9 cellular contexts compared by ENCODE assay signal in genomic region chrX:112851806-112852205, GRCh38. TPM values are rescaled to one million over a fixed set of nuclear protein-coding genes. Genes with fewer than 3 reads are reported as not detected.
A peak's percentile ranks its signal among the peaks of the same experiment; 100 is the strongest.
DNase-seq lines count a peak whose midpoint lies in the region; ATAC-seq and TF ChIP-seq lines count a peak whose summit lies in the region.
"Had no signal": no experiment of that assay in that cellular context is flagged by ENCODE, and none has a peak within 500 bp of the region (broad histone marks: within the 10 kb centered on the region; RNA-seq: fewer than 3 reads in every experiment).

No MANE protein-coding gene starts in this region.

- intact Hi-C loops in IMR-90 (cut with micrococcal nuclease): no loop called here
- intact Hi-C loops in lower lobe of right lung (cut with DNase I): no loop called here

- ATAC-seq in GM18505 (IDR thresholded peaks at IDR 0.05; ENCODE audit: unreplicated experiment) (peak; percentile 49), GM21737 (IDR thresholded peaks at IDR 0.05; ENCODE audit: unreplicated experiment) (peak; percentile 58), IMR-90 (ENCODE audit: low read depth) (0 out of 2 replicates have a peak, but pooled peaks have one; percentile 37), lower lobe of right lung (peak; percentile 76 to 87), T-cell (replicated peaks in 1 of 4) (no peak)

- H3K4me3 ChIP-seq in IMR-90 (ENCODE audit: insufficient read depth, low read depth, low read length) (no peak overlapping the region), lower lobe of right lung (no peak overlapping the region), MG63 (no peak overlapping the region)

- H4K20me1 ChIP-seq in IMR-90 (ENCODE audit: insufficient read depth, low read length): no peaks in the 10 kb centered on the region

- no peak overlapping the region for H2BK15ac ChIP-seq in IMR-90 (ENCODE audit: low read depth, low read length)

- H3K4me1 ChIP-seq in IMR-90 (ENCODE audit: control insufficient read depth, insufficient read depth, low read length) (no peaks in the 10 kb centered on the region), lower lobe of right lung (peaks cover 8% of the 10 kb centered on the region)

- peaks cover 9% of the 10 kb centered on the region for H3K27me3 ChIP-seq in IMR-90 (ENCODE audit: control insufficient read depth, insufficient read depth, low read length)
- no peaks in the 10 kb centered on the region for H3K27me3 ChIP-seq in lower lobe of right lung (ENCODE audit: low read depth)
- no peaks in the 10 kb centered on the region for H3K27me3 ChIP-seq in MG63

- POLR2A ChIA-PET in IMR-90 (lab: Charles Lee; ENCODE audit: unreplicated experiment) (no interaction called here), T-cell (lab: Charles Lee) (interaction anchor here in 1 of 2 donors (0.6 kb wide), 1 partner anchor 19 kb away, joined by 3 read pairs; no protein-coding TSS in a partner anchor)

- H4K5ac ChIP-seq in IMR-90 (ENCODE audit: low read depth, low read length): no peak overlapping the region

- dilution Hi-C loops in IMR-90 (cut with HindIII; ENCODE audit: low sequenced_read_pairs, unreplicated experiment): no loop called here

- H3K27ac ChIP-seq in IMR-90 (ENCODE audit: insufficient read depth, low read length): no peak overlapping the region
- no peak overlapping the region for H3K27ac ChIP-seq in lower lobe of right lung

- H4K91ac ChIP-seq in IMR-90 (ENCODE audit: insufficient read depth, low read depth, low read length): no peak overlapping the region

- H3K56ac ChIP-seq in IMR-90 (ENCODE audit: extremely low read depth, insufficient read depth, low read length): no peak overlapping the region

- H2BK5ac ChIP-seq in IMR-90 (ENCODE audit: low read depth, low read length, poor library complexity, severe bottlenecking): no peak overlapping the region

- H2AK5ac ChIP-seq in IMR-90 (ENCODE audit: low read depth, low read length): no peak overlapping the region

- TF ChIP-seq POLR2A in GM18505 (IDR thresholded peaks at IDR 0.05; ENCODE audit: borderline replicate concordance, extremely low read depth, insufficient read depth, insufficient read length) (no peak), IMR-90 (IDR thresholded peaks at IDR 0.05; ENCODE audit: low read depth, low read length) (no peak)

- H2BK120ac ChIP-seq in IMR-90 (ENCODE audit: low read depth, low read length): no peak overlapping the region

- DNase-seq in IMR-90: peak; percentile 73
- no peak for DNase-seq in lower lobe of right lung
- DNase-seq in activated naive CD4-positive, alpha-beta T cell treated with anti-CD3 and anti-CD28 coated beads, Interleukin-2, amount 10 ng/mL, durations not matched to agents 7 days and 5 days: no peak
- no peak for DNase-seq in MG63
- DNase-seq in putamen (ENCODE audit: low spot score): no peak
- no peak for DNase-seq in T-cell

- no peak overlapping the region for H3K4ac ChIP-seq in IMR-90 (ENCODE audit: low read depth, low read length)

- H2AFZ ChIP-seq in IMR-90 (replicated peaks; ENCODE audit: low read length, poor library complexity): no peak overlapping the region

- peaks cover 20% of the 10 kb centered on the region for H3K4me1 Mint-ChIP-seq in activated naive CD4-positive, alpha-beta T cell treated with anti-CD3 and anti-CD28 coated beads, Interleukin-2, amount 10 ng/mL, durations not matched to agents 7 days and 5 days
- peaks cover 0 to 13% (median 8%) of the 10 kb centered on the region in 3 donors for H3K4me1 Mint-ChIP-seq in T-cell

- no peak for TF ChIP-seq CTCF in IMR-90 (conservative IDR thresholded peaks at IDR 0.05; ENCODE audit: low read depth, low read length)
- TF ChIP-seq CTCF in lower lobe of right lung (IDR thresholded peaks at IDR 0.05): no peak

- H3K36me3 Mint-ChIP-seq in activated naive CD4-positive, alpha-beta T cell treated with anti-CD3 and anti-CD28 coated beads, Interleukin-2, amount 10 ng/mL, durations not matched to agents 7 days and 5 days: no peaks in the 10 kb centered on the region
- H3K36me3 Mint-ChIP-seq in T-cell: no peaks in the 10 kb centered on the region
- H3K36me3 Mint-ChIP-seq: stimulated activated effector memory CD8-positive, alpha-beta T cell treated with anti-CD3 and anti-CD28 coated beads, Interleukin-12 subunit alpha, Interleukin-12 subunit beta, amount 100 ng/mL, for 72 hours had no signal

- WGBS in IMR-90 (ENCODE audit: extremely low coverage in 2 of 2, insufficient read length in 1 of 2), 2 experiments: no CpG with 5 or more reads among the region's 4 CpGs

- H3K4me3 Mint-ChIP-seq in activated naive CD4-positive, alpha-beta T cell treated with anti-CD3 and anti-CD28 coated beads, Interleukin-2, amount 10 ng/mL, durations not matched to agents 7 days and 5 days: no peak overlapping the region
- H3K4me3 Mint-ChIP-seq in T-cell: no peak overlapping the region
- H3K4me3 Mint-ChIP-seq: stimulated activated effector memory CD8-positive, alpha-beta T cell treated with anti-CD3 and anti-CD28 coated beads, Interleukin-12 subunit alpha, Interleukin-12 subunit beta, amount 100 ng/mL, for 72 hours had no signal

- no peak overlapping the region for H3K14ac ChIP-seq in IMR-90 (replicated peaks; ENCODE audit: low read depth, low read length)

- no peak overlapping the region for H2AK9ac ChIP-seq in IMR-90 (replicated peaks; ENCODE audit: low read depth, low read length, poor library complexity)

- in situ Hi-C loops in IMR-90 (cut with MboI; ENCODE audit: low sequenced_read_pairs): no loop called here

- H3K27ac Mint-ChIP-seq in activated naive CD4-positive, alpha-beta T cell treated with anti-CD3 and anti-CD28 coated beads, Interleukin-2, amount 10 ng/mL, durations not matched to agents 7 days and 5 days: no peak overlapping the region
- no peak overlapping the region for H3K27ac Mint-ChIP-seq in T-cell
- H3K27ac Mint-ChIP-seq: stimulated activated effector memory CD8-positive, alpha-beta T cell treated with anti-CD3 and anti-CD28 coated beads, Interleukin-12 subunit alpha, Interleukin-12 subunit beta, amount 100 ng/mL, for 72 hours had no signal

- H3K23ac ChIP-seq in IMR-90 (ENCODE audit: low read depth, low read length): no peak overlapping the region

- no peaks in the 10 kb centered on the region for H3K9me1 ChIP-seq in IMR-90 (ENCODE audit: insufficient read depth, low read length)

- no peaks in the 10 kb centered on the region for H3K9me3 ChIP-seq in IMR-90 (ENCODE audit: control insufficient read depth, insufficient read depth, low read length)
- H3K9me3 ChIP-seq in lower lobe of right lung: no peaks in the 10 kb centered on the region
- H3K9me3 ChIP-seq in MG63: no peaks in the 10 kb centered on the region

- H2BK20ac ChIP-seq in IMR-90 (ENCODE audit: low read depth, low read length): no peak overlapping the region

- no peaks in the 10 kb centered on the region for H3K79me1 ChIP-seq in IMR-90 (ENCODE audit: low read depth in 1 of 2, low read length in 2 of 2)

- no peaks in the 10 kb centered on the region for H3K27me3 Mint-ChIP-seq in activated naive CD4-positive, alpha-beta T cell treated with anti-CD3 and anti-CD28 coated beads, Interleukin-2, amount 10 ng/mL, durations not matched to agents 7 days and 5 days
- H3K27me3 Mint-ChIP-seq in T-cell: peaks cover 0 to 50% of the 10 kb centered on the region in 2 donors

- TF ChIP-seq RAD21 in IMR-90 (IDR thresholded peaks at IDR 0.05; ENCODE audit: low read length): no peak

- CTCF ChIA-PET in IMR-90 (lab: Yijun Ruan, JAX): interaction anchor here (1.0 kb wide), 1 partner anchor 8 kb away, joined by 3 read pairs; no protein-coding TSS in a partner anchor
- CTCF ChIA-PET in activated naive CD4-positive, alpha-beta T cell treated with anti-CD3 and anti-CD28 coated beads, Interleukin-2, amount 10 ng/mL, durations not matched to agents 7 days and 5 days (lab: Charles Lee): no interaction called here
- CTCF ChIA-PET in T-cell (lab: Charles Lee): interaction anchor here in 1 of 2 donors (1.5 kb wide), 1 partner anchor 11 kb away, joined by 4 read pairs; the partner anchor contains the start of gene AMOT

- H3K18ac ChIP-seq in IMR-90 (ENCODE audit: low read depth, low read length): no peak overlapping the region

- no TSS peak for BruUV-seq in IMR-90 (replicated peaks; lab: Mats Ljungman, UMichigan)

- H3K36me3 ChIP-seq in IMR-90 (ENCODE audit: control insufficient read depth, insufficient read depth, low read length) (no peaks in the 10 kb centered on the region), lower lobe of right lung (no peaks in the 10 kb centered on the region), MG63 (no peaks in the 10 kb centered on the region)

- no peak overlapping the region for H3K9ac ChIP-seq in IMR-90 (ENCODE audit: low read depth, low read length)

- no peak overlapping the region for H4K8ac ChIP-seq in IMR-90 (ENCODE audit: low read depth in 2 of 2, low read length in 2 of 2)

- no peak overlapping the region for H3K4me2 ChIP-seq in IMR-90 (ENCODE audit: low read depth, low read length)

- H3K9me3 Mint-ChIP-seq in activated naive CD4-positive, alpha-beta T cell treated with anti-CD3 and anti-CD28 coated beads, Interleukin-2, amount 10 ng/mL, durations not matched to agents 7 days and 5 days: no peaks in the 10 kb centered on the region
- no peaks in the 10 kb centered on the region for H3K9me3 Mint-ChIP-seq in T-cell
- H3K9me3 Mint-ChIP-seq: stimulated activated effector memory CD8-positive, alpha-beta T cell treated with anti-CD3 and anti-CD28 coated beads, Interleukin-12 subunit alpha, Interleukin-12 subunit beta, amount 100 ng/mL, for 72 hours had no signal

TF ChIP-seq in IMR-90, 13 proteins besides CTCF, POLR2A, EP300 and RAD21 (continues in another document):
- no peak for TF ChIP-seq CEBPB (IDR thresholded peaks at IDR 0.05; ENCODE audit: low read depth, low read length)
- no peak for TF ChIP-seq MAFK (IDR thresholded peaks at IDR 0.05; ENCODE audit: low read depth, low read length)
- TF ChIP-seq SMC3 (IDR thresholded peaks at IDR 0.05; ENCODE audit: low read depth, low read length): no peak
- no peak for TF ChIP-seq ELK1 (IDR thresholded peaks at IDR 0.05; ENCODE audit: borderline replicate concordance, low read depth, low read length)
- no peak for TF ChIP-seq NFE2L2 (IDR thresholded peaks at IDR 0.05; ENCODE audit: low read depth, low read length)
- no peak for TF ChIP-seq RFX5 (IDR thresholded peaks at IDR 0.05; ENCODE audit: low read depth, low read length)

RNA-seq across cellular contexts. Expression of gene AMOT, which starts 11.2 kb away (rescaled TPM):
- total RNA-seq in IMR-90 (2012; rRNA removed) (5.3 and 9.1 TPM in 2 replicates), lower lobe of right lung (12.4 TPM), T-cell (1 to 10 TPM; 2.7 to 3.9 (median 3.6) TPM)
- 4.7 TPM in 2 replicates for polyA plus RNA-seq in IMR-90 (2012; rRNA removed)
- polyA plus RNA-seq in IMR-90 (2012; cell fraction: cytosol; rRNA removed): 1.9 and 3.1 TPM in 2 replicates
- polyA plus RNA-seq in IMR-90 (2012; cell fraction: nucleus; rRNA removed; ENCODE audit: low replicate concordance): 3.6 and 5.4 TPM in 2 replicates
- total RNA-seq in MG63 (2014; rRNA removed; shearing (Covaris generic); ENCODE audit: low replicate concordance): 0.79 and 2.7 TPM in 2 replicates

Comparison
In these comparisons a context has a peak if more than half of its experiments do, and no peak if none do; other contexts are left out.
1. ATAC-seq: peak in GM18505 (single experiment), GM21737 (single experiment), IMR-90 (single experiment) and lower lobe of right lung (2 of 2); none in T-cell (0 of 4).